In genomic region chr5:83632874-83633273, GRCh38 we compare ENCODE assay signal across 13 cellular contexts.
DNase-seq lines count a peak whose midpoint lies in the region; ATAC-seq and TF ChIP-seq lines count a peak whose summit lies in the region.
"Had no signal": no experiment of that assay in that cellular context is flagged by ENCODE, and none has a peak within 500 bp of the region (broad histone marks: within the 10 kb centered on the region; RNA-seq: fewer than 3 reads in every experiment).

No MANE protein-coding gene starts in this region.

- TF ChIP-seq POLR2A in ovary (IDR thresholded peaks at IDR 0.05): no peak

- no peak overlapping the region for H3K9ac ChIP-seq in mammary epithelial cell (ENCODE audit: insufficient read depth, low read length)

- in situ Hi-C loops in mammary epithelial cell (cut with MboI; ENCODE audit: low sequenced_read_pairs in 2 of 2): no loop called here
- in situ Hi-C loops in KBM-7 (cut with MboI; ENCODE audit: low pct_unique_long_range_greater_than_20kb, low sequenced_read_pairs): no loop called here

- H2AFZ ChIP-seq in mammary epithelial cell (ENCODE audit: low read depth, low read length): no peak overlapping the region

- no peaks in the 10 kb centered on the region for H4K20me1 ChIP-seq in mammary epithelial cell (ENCODE audit: insufficient read depth, low read length)

- TF ChIP-seq CTCF in mammary epithelial cell (conservative IDR thresholded peaks at IDR 0.05 in 1 of 2, IDR thresholded peaks at IDR 0.05 in 1 of 2; ENCODE audit: extremely low read depth in 1 of 2, insufficient read depth in 1 of 2, low read depth in 1 of 2, low read length in 2 of 2) (no peak), kidney epithelial cell (IDR thresholded peaks at IDR 0.05; ENCODE audit: insufficient read depth, low read length, poor library complexity, severe bottlenecking) (no peak), ovary (IDR thresholded peaks at IDR 0.05) (no peak)

- no TSS peak for BruUV-seq in mammary epithelial cell (replicated peaks; lab: Mats Ljungman, UMichigan)

- H3K4me2 ChIP-seq in mammary epithelial cell (ENCODE audit: insufficient read depth, low read depth, low read length): no peak overlapping the region

- H3K36me3 ChIP-seq in mammary epithelial cell (ENCODE audit: insufficient read depth, low read length) (no peaks in the 10 kb centered on the region), kidney epithelial cell (ENCODE audit: control insufficient read depth, insufficient read depth, low read length) (no peaks in the 10 kb centered on the region), ovary (no peaks in the 10 kb centered on the region)
- H3K36me3 ChIP-seq: lower lobe of right lung had no signal

- H3K27ac ChIP-seq in mammary epithelial cell (ENCODE audit: insufficient read depth, low read depth, low read length) (no peak overlapping the region), ovary (no peak overlapping the region)
- H3K27ac ChIP-seq: lower lobe of right lung, psoas muscle had no signal

- dilution Hi-C loops in mammary epithelial cell (cut with HindIII; ENCODE audit: low sequenced_read_pairs): no loop called here

- CTCF ChIA-PET in mammary epithelial cell (lab: Charles Lee; ENCODE audit: low non-redundant PET): no interaction called here

- H3K9me3 ChIP-seq in mammary epithelial cell (replicated peaks; ENCODE audit: insufficient read depth, low read length) (no peaks in the 10 kb centered on the region), ovary (no peaks in the 10 kb centered on the region)
- H3K9me3 ChIP-seq: lower lobe of right lung, psoas muscle had no signal

- intact Hi-C loops in mammary epithelial cell (cut with micrococcal nuclease) (no loop called here), ovary (cut with DNase I) (no loop called here)

- H3K79me2 ChIP-seq in mammary epithelial cell (ENCODE audit: insufficient read depth, low read length): no peaks in the 10 kb centered on the region

- TF ChIP-seq EP300 in ovary (IDR thresholded peaks at IDR 0.05): no peak

- H3K4me1 ChIP-seq in mammary epithelial cell (ENCODE audit: insufficient read depth, low read length) (peaks cover 13% of the 10 kb centered on the region), ovary (ENCODE audit: insufficient read depth) (peaks cover 3% of the 10 kb centered on the region)
- H3K4me1 ChIP-seq: lower lobe of right lung, psoas muscle had no signal

- no peak overlapping the region for H3K4me3 ChIP-seq in mammary epithelial cell (replicated peaks in 1 of 3; ENCODE audit: insufficient read depth in 1 of 3, low read depth in 2 of 3, low read length in 3 of 3)
- H3K4me3 ChIP-seq in kidney epithelial cell (ENCODE audit: low read depth, low read length): no peak overlapping the region
- no peak overlapping the region for H3K4me3 ChIP-seq in ovary
- H3K4me3 ChIP-seq: lower lobe of right lung, psoas muscle had no signal

- peak; percentile 10 for DNase-seq in AG08395 (ENCODE audit: low spot score)
- DNase-seq in LHCN-M2 (ENCODE audit: low read depth): peak; percentile 88
- DNase-seq in mammary epithelial cell: peak; percentile 87
- peak; percentile 41 for DNase-seq in kidney epithelial cell (ENCODE audit: low read depth)
- no peak for DNase-seq in KBM-7
- DNase-seq in ovary: no peak
- DNase-seq: activated CD8-positive, alpha-beta memory T cell treated with anti-CD3 and anti-CD28 coated beads, Interleukin-2, amount 50 U/mL, for 48 hours; anterior cingulate cortex; KG1; lower lobe of right lung; psoas muscle had no signal

- no peak for ATAC-seq in HG03469 (IDR thresholded peaks at IDR 0.05; ENCODE audit: unreplicated experiment)
- ATAC-seq in HG02588 (IDR thresholded peaks at IDR 0.05; ENCODE audit: unreplicated experiment): no peak
- ATAC-seq: lower lobe of right lung, psoas muscle had no signal

- 23% methylated on average over 4 of the region's 4 CpGs for WGBS in mammary epithelial cell (ENCODE audit: low coverage, missing lambda C conversion rate)
- WGBS in ovary, 3 donors: 43 to 51% (median 51%) methylated on average over 4 of the region's 4 CpGs

- H3K27me3 ChIP-seq in mammary epithelial cell (ENCODE audit: insufficient read depth, low read length): no peaks in the 10 kb centered on the region
- H3K27me3 ChIP-seq in kidney epithelial cell (ENCODE audit: control insufficient read depth, insufficient read depth, low read length): no peaks in the 10 kb centered on the region
- peaks cover 2% of the 10 kb centered on the region for H3K27me3 ChIP-seq in ovary

Comparison
In these comparisons a context has a peak if more than half of its experiments do, and no peak if none do; other contexts are left out.
1. DNase-seq: peak in AG08395 (single experiment), LHCN-M2 (single experiment), mammary epithelial cell (single experiment) and kidney epithelial cell (single experiment); none in KBM-7 (single experiment) and ovary (0 of 5).